ENCODE assay signal across 8 cellular contexts in the genomic region with DNA sequence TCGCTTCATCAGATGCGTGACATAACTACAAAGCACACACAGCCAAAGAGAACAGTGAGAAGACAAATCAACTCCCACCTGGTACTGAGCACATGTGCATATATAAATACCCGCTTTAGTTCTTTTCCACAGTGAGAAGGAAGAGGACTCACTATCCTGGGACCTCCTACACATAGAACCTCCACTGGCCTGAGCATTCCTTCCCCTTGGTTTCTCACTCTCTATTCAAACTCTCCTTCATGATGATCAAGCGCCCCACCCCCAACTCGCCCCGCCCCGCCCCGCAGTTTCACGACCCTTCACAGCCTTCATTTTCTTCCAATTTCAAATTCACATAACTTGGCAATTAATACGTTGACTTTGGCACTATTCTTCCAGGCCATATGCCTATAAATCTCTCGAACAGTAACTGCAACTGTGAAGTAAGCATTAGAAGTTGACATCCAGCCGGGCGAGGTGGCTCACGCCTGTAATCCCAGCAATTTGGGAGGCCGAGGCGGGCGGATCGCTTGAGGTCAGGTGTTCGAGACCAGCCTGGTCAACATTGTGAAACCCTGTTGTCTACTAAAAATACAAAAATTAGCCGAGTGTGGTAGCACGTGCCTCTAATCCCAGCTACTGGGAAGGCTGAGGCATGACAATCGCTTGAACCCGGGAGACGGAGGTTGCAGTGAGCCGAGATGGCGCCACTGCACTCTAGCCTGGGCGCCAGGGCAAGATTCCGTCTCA. TPM values are rescaled to one million over a fixed set of nuclear protein-coding genes. Genes with fewer than 3 reads are reported as not detected.
DNase-seq lines count a peak whose midpoint lies in the region; ATAC-seq and TF ChIP-seq lines count a peak whose summit lies in the region.

No MANE protein-coding gene starts in this region.

- no peaks in the 10 kb centered on the region for H3K27me3 Mint-ChIP-seq in MCF 10A (ENCODE audit: insufficient read depth, unreplicated experiment)

- peak; percentile 38 for DNase-seq in stimulated activated CD4-positive, alpha-beta T cell treated with anti-CD3 and anti-CD28 coated beads, Interleukin-12 subunit alpha, Interleukin-12 subunit beta, amount 100 ng/mL, for 4 hours
- DNase-seq in stimulated activated CD4-positive, alpha-beta T cell treated with anti-CD3 and anti-CD28 coated beads, Interleukin-1b, Interleukin-23, amount 100 ng/mL, for 48 hours, result no peak
- DNase-seq in MCF 10A (ENCODE audit: unreplicated experiment) (no peak), vagina (ENCODE audit: extremely low spot score in 2 of 2) (peak in 1 of 2 donors; percentile 77), SK-N-DZ (ENCODE audit: low spot score) (no peak), NCI-H2196 (lab: John Stamatoyannopoulos, UW; ENCODE audit: unreplicated experiment) (no peak)

- H3K9me3 Mint-ChIP-seq in MCF 10A (ENCODE audit: unreplicated experiment), result no peaks in the 10 kb centered on the region

- TF ChIP-seq CTCF in MCF 10A (IDR thresholded peaks at IDR 0.05; ENCODE audit: unreplicated experiment) (no peak), vagina (IDR thresholded peaks at IDR 0.05) (no peak)

- H3K4me3 Mint-ChIP-seq in MCF 10A (ENCODE audit: unreplicated experiment), result peak overlapping the region; percentile 92

- H3K27me3 ChIP-seq in vagina, result no peaks in the 10 kb centered on the region

- peak overlapping the region; percentile 77 for H3K27ac ChIP-seq in mesodermal cell (ENCODE audit: low read depth, low read length, severe bottlenecking)
- H3K27ac ChIP-seq in vagina, result peak overlapping the region; percentile 73

- peak overlapping the region; percentile 81 for H3K27ac Mint-ChIP-seq in MCF 10A (ENCODE audit: low read depth, unreplicated experiment)

- no TSS peak for BruUV-seq in MCF 10A (replicated peaks; lab: Mats Ljungman, UMichigan)

- H3K9me3 ChIP-seq in mesodermal cell (ENCODE audit: control insufficient read depth, low read length), result no peaks in the 10 kb centered on the region
- no peaks in the 10 kb centered on the region for H3K9me3 ChIP-seq in vagina

- H3K4me3 ChIP-seq in mesodermal cell (ENCODE audit: extremely low read depth, insufficient read depth, low read length, poor library complexity, severe bottlenecking), result peak overlapping the region; percentile 92
- peak overlapping the region; percentile 88 for H3K4me3 ChIP-seq in vagina

- no peak for TF ChIP-seq POLR2A in vagina (IDR thresholded peaks at IDR 0.05)

- intact Hi-C loops in MCF 10A (cut with micrococcal nuclease), result no loop called here
- intact Hi-C loops in vagina (cut with DNase I), result no loop called here

- CTCF ChIA-PET in MCF 10A (lab: Yijun Ruan, JAX), result interaction anchor here (0.6 to 3.0 kb wide), 5 partner anchors 8 to 318 kb away, joined by 3 to 17 read pairs (median 3); no protein-coding TSS in a partner anchor

- H3K4me1 ChIP-seq in mesodermal cell (ENCODE audit: control insufficient read depth, insufficient read depth, low read length, poor library complexity, severe bottlenecking) (peaks cover 17% of the 10 kb centered on the region), vagina (peaks cover 41% of the 10 kb centered on the region)

- H3K36me3 ChIP-seq in mesodermal cell (ENCODE audit: control insufficient read depth, insufficient read depth, low read length) (peaks cover 57% of the 10 kb centered on the region), vagina (peaks cover 0 to 48% of the 10 kb centered on the region in 2 donors)

- 9 to 17% methylated on average over 22 to 24 of the region's 28 CpGs for WGBS in mesodermal cell (ENCODE audit: insufficient coverage in 2 of 2), 2 experiments

- H3K4me1 Mint-ChIP-seq in MCF 10A (ENCODE audit: insufficient read depth, unreplicated experiment), result peaks cover 30% of the 10 kb centered on the region

- peaks cover 70% of the 10 kb centered on the region for H3K36me3 Mint-ChIP-seq in MCF 10A (ENCODE audit: insufficient read depth, unreplicated experiment)

- POLR2A ChIA-PET in MCF 10A (lab: Yijun Ruan, JAX), result interaction anchor here (0.6 to 9.2 kb wide), 20 partner anchors 8 to 528 kb away, joined by 3 to 183 read pairs (median 6); a partner anchor contains a TSS

- ATAC-seq in HG02884 (IDR thresholded peaks at IDR 0.05; ENCODE audit: unreplicated experiment), result no peak

RNA-seq across cellular contexts. Expression of a gene that starts 1.1 kb away (rescaled TPM):
- total RNA-seq in MCF 10A (2022) (2,707 and 3,065 TPM in 2 replicates), vagina (1,829 TPM)
- 2,929 TPM for polyA plus RNA-seq in mesodermal cell (2013, experiment 1 of 2)
- 2,830 TPM for polyA plus RNA-seq in mesodermal cell (2013, experiment 2 of 2)
- 6,730 and 7,258 TPM in 2 replicates for polyA plus RNA-seq in SK-N-DZ (2014; cell fraction: cytosol; rRNA removed)
- polyA plus RNA-seq in SK-N-DZ (2014; cell fraction: nucleus; rRNA removed), result 3,271 and 5,578 TPM in 2 replicates
